2 cellular contexts compared by ENCODE assay signal in the genomic region with DNA sequence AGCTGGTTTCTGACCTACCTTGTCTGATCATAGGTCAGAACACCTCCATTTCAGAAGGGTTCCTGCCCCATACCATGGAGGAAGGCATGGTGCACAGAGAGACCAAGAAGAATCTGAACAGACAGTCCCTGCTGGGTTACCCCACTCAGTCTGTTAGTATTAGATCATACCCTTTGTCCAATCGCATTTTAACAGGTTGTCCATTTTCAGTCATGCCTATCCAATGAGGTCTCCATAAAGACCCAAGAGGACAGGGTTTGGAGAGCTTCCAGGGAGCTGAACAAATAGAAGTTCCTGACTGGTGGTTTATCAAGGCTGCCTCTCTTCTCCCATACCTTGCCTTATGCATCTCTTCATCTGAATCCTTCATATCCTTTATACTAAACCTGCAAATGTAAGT.
TF ChIP-seq lines count a peak whose summit lies in the region.

No MANE protein-coding gene starts in this region.

TF ChIP-seq in A549, 52 proteins besides CTCF, POLR2A, EP300 and RAD21:
- TF ChIP-seq TFCP2L1 (CRISPR knock-in tag; IDR thresholded peaks at IDR 0.05) (no peak), NFE2L2 (conservative IDR thresholded peaks at IDR 0.05; ENCODE audit: low read length) (no peak), FOSL2 (IDR thresholded peaks at IDR 0.05) (no peak), FOSL2 (CRISPR knock-in tag; IDR thresholded peaks at IDR 0.05) (no peak), FOSB (CRISPR knock-in tag; IDR thresholded peaks at IDR 0.05) (no peak), KDM1A (IDR thresholded peaks at IDR 0.05; ENCODE audit: low read depth) (no peak), MYC (IDR thresholded peaks at IDR 0.05; ENCODE audit: borderline replicate concordance, low read length) (no peak)
- TF ChIP-seq, protein P1, sequence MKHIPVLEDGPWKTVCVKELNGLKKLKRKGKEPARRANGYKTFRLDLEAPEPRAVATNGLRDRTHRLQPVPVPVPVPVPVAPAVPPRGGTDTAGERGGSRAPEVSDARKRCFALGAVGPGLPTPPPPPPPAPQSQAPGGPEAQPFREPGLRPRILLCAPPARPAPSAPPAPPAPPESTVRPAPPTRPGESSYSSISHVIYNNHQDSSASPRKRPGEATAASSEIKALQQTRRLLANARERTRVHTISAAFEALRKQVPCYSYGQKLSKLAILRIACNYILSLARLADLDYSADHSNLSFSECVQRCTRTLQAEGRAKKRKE (CRISPR knock-in tag; IDR thresholded peaks at IDR 0.05; ENCODE audit: low read depth), result no peak

TF ChIP-seq in IMR-90, 13 proteins besides CTCF, POLR2A, EP300 and RAD21:
- no peak for TF ChIP-seq FOS (IDR thresholded peaks at IDR 0.05; ENCODE audit: low read depth, low read length)
- TF ChIP-seq RFX5 (IDR thresholded peaks at IDR 0.05; ENCODE audit: low read depth, low read length), result no peak
- TF ChIP-seq RCOR1 (IDR thresholded peaks at IDR 0.05; ENCODE audit: insufficient replicate concordance, low read length), result no peak
- no peak for TF ChIP-seq USF2 (IDR thresholded peaks at IDR 0.05; ENCODE audit: low read depth, low read length)
- no peak for TF ChIP-seq SMC3 (IDR thresholded peaks at IDR 0.05; ENCODE audit: low read depth, low read length)
- TF ChIP-seq BHLHE40 (IDR thresholded peaks at IDR 0.05; ENCODE audit: low read depth, low read length), result no peak
- TF ChIP-seq CHD1 (IDR thresholded peaks at IDR 0.05; ENCODE audit: low read depth, low read length), result no peak
- no peak for TF ChIP-seq MXI1 (IDR thresholded peaks at IDR 0.05; ENCODE audit: borderline replicate concordance, low read depth, low read length)
- TF ChIP-seq, protein P2, sequence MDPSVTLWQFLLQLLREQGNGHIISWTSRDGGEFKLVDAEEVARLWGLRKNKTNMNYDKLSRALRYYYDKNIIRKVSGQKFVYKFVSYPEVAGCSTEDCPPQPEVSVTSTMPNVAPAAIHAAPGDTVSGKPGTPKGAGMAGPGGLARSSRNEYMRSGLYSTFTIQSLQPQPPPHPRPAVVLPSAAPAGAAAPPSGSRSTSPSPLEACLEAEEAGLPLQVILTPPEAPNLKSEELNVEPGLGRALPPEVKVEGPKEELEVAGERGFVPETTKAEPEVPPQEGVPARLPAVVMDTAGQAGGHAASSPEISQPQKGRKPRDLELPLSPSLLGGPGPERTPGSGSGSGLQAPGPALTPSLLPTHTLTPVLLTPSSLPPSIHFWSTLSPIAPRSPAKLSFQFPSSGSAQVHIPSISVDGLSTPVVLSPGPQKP (IDR thresholded peaks at IDR 0.05; ENCODE audit: borderline replicate concordance, low read depth, low read length), result no peak
- TF ChIP-seq NFE2L2 (IDR thresholded peaks at IDR 0.05; ENCODE audit: low read depth, low read length), result no peak
- no peak for TF ChIP-seq MAZ (IDR thresholded peaks at IDR 0.05; ENCODE audit: borderline replicate concordance, low read depth, low read length)
- no peak for TF ChIP-seq CEBPB (IDR thresholded peaks at IDR 0.05; ENCODE audit: low read depth, low read length)
- no peak for TF ChIP-seq MAFK (IDR thresholded peaks at IDR 0.05; ENCODE audit: low read depth, low read length)
